ENCODE assay signal across 16 cellular contexts in genomic region chr22:36743591-36744412, GRCh38. TPM values are rescaled to one million over a fixed set of nuclear protein-coding genes. Genes with fewer than 3 reads are reported as not detected.
DNase-seq lines count a peak whose midpoint lies in the region; ATAC-seq, FAIRE-seq and TF ChIP-seq lines count a peak whose summit lies in the region.
"Had no signal": no experiment of that assay in that cellular context is flagged by ENCODE, and none has a peak within 500 bp of the region (broad histone marks: within the 10 kb centered on the region; RNA-seq: fewer than 3 reads in every experiment).

No MANE protein-coding gene starts in this region.

- no peak overlapping the region for H3K4me3 Mint-ChIP-seq in endodermal cell
- H3K4me3 Mint-ChIP-seq in osteocyte (ENCODE audit: unreplicated experiment), result no peak overlapping the region

- WGBS in endodermal cell (ENCODE audit: insufficient coverage in 1 of 2, insufficient read length in 1 of 2), 2 experiments, result 92 to 93% methylated on average over 16 to 21 of the region's 21 CpGs

- no peaks in the 10 kb centered on the region for H3K27me3 ChIP-seq in RWPE2 (ENCODE audit: insufficient read depth, poor library complexity, severe bottlenecking)
- peaks cover 6% of the 10 kb centered on the region for H3K27me3 ChIP-seq in endodermal cell (ENCODE audit: control insufficient read depth, insufficient read depth, low read length, poor library complexity, severe bottlenecking)

- peaks cover 18% of the 10 kb centered on the region for H3K27me3 Mint-ChIP-seq in endodermal cell (ENCODE audit: insufficient read depth)
- H3K27me3 Mint-ChIP-seq in osteocyte (ENCODE audit: unreplicated experiment), result peaks cover 30% of the 10 kb centered on the region

- H3K36me3 Mint-ChIP-seq in endodermal cell (ENCODE audit: low read depth) (no peaks in the 10 kb centered on the region), osteocyte (ENCODE audit: unreplicated experiment) (no peaks in the 10 kb centered on the region)
- H3K36me3 Mint-ChIP-seq: CD4-positive, CD25-positive, alpha-beta regulatory T cell had no signal

- DNase-seq in AG20443 (ENCODE audit: low spot score) (peak; percentile 34), RWPE2 (ENCODE audit: low spot score) (peak; percentile 39), endodermal cell (peak; percentile 38), osteocyte (ENCODE audit: extremely low spot score, unreplicated experiment) (peak; percentile 70), GM19239 (ENCODE audit: insufficient read length, low spot score) (no peak), erythroblast (lab: John Stamatoyannopoulos, UW) (no peak), NCI-H526 (lab: John Stamatoyannopoulos, UW) (no peak)
- no peak for DNase-seq in stimulated activated CD4-positive, alpha-beta T cell treated with anti-CD3 and anti-CD28 coated beads, Interleukin-2, amount 100 ng/mL, for 24 hours
- DNase-seq: CD4-positive, CD25-positive, alpha-beta regulatory T cell; KBM-7; NCI-H187 treated with DMSO at 0.1 percent for 48 hours; NCI-H2171 treated with DMSO at 0.1 percent for 48 hours had no signal

- H3K4me3 ChIP-seq in RWPE2 (ENCODE audit: severe bottlenecking), result no peak overlapping the region
- H3K4me3 ChIP-seq in endodermal cell (ENCODE audit: low read length), result no peak overlapping the region

- no peak overlapping the region for H3K9ac ChIP-seq in endodermal cell (ENCODE audit: extremely low read depth, low read length, poor library complexity, severe bottlenecking)

- H3K4me1 Mint-ChIP-seq in endodermal cell (no peaks in the 10 kb centered on the region), osteocyte (ENCODE audit: unreplicated experiment) (no peaks in the 10 kb centered on the region)
- H3K4me1 Mint-ChIP-seq: CD4-positive, CD25-positive, alpha-beta regulatory T cell had no signal

- no peak overlapping the region for H3K27ac ChIP-seq in RWPE2 (ENCODE audit: poor library complexity, severe bottlenecking)
- no peak overlapping the region for H3K27ac ChIP-seq in endodermal cell (ENCODE audit: low read depth, low read length)

- no peak for TF ChIP-seq POLR2A in erythroblast (IDR thresholded peaks at IDR 0.05; ENCODE audit: low read length)

- H3K9me3 ChIP-seq in RWPE2 (ENCODE audit: severe bottlenecking), result no peaks in the 10 kb centered on the region
- no peaks in the 10 kb centered on the region for H3K9me3 ChIP-seq in endodermal cell (ENCODE audit: control insufficient read depth, low read length)

- FAIRE-seq in GM19239 (lab: Jason Lieb, UNC), result no peak

- ATAC-seq in RWPE2 (ENCODE audit: low read depth), result no peak

- H3K9me3 Mint-ChIP-seq in endodermal cell (peaks cover 5% of the 10 kb centered on the region), osteocyte (ENCODE audit: unreplicated experiment) (peaks cover 5% of the 10 kb centered on the region)

- H3K27ac Mint-ChIP-seq in endodermal cell (no peak overlapping the region), osteocyte (ENCODE audit: unreplicated experiment) (no peak overlapping the region)
- H3K27ac Mint-ChIP-seq: CD4-positive, CD25-positive, alpha-beta regulatory T cell had no signal

- H3K36me3 ChIP-seq in RWPE2 (ENCODE audit: low read depth) (no peaks in the 10 kb centered on the region), endodermal cell (ENCODE audit: control insufficient read depth, insufficient read depth, low read length) (no peaks in the 10 kb centered on the region)

- no peaks in the 10 kb centered on the region for H3K4me1 ChIP-seq in RWPE2 (ENCODE audit: insufficient read depth, poor library complexity, severe bottlenecking)
- no peaks in the 10 kb centered on the region for H3K4me1 ChIP-seq in endodermal cell (ENCODE audit: control insufficient read depth, insufficient read depth, low read length)

- no peak for TF ChIP-seq CTCF in RWPE2 (IDR thresholded peaks at IDR 0.05; ENCODE audit: poor library complexity, severe bottlenecking)
- no peak for TF ChIP-seq CTCF in endodermal cell (conservative IDR thresholded peaks at IDR 0.05)
- no peak for TF ChIP-seq CTCF in osteocyte (IDR thresholded peaks at IDR 0.05)

RNA-seq across cellular contexts. Expression of gene IFT27, which starts 32.1 kb away (rescaled TPM):
- 10 to 100 TPM; 49.8 to 65.2 TPM for total RNA-seq in endodermal cell
- polyA plus RNA-seq in endodermal cell (2013, experiment 1 of 2), result 52.4 TPM
- 51.6 TPM for polyA plus RNA-seq in endodermal cell (2013, experiment 2 of 2)
- total RNA-seq in osteocyte, result 30.5 and 36.9 TPM in 2 replicates

RNA-seq across cellular contexts. Expression of gene CACNG2, which starts 40.2 kb away (rescaled TPM):
- total RNA-seq in endodermal cell (not detected), osteocyte (not detected in 2 replicates)
- 0.21 TPM for polyA plus RNA-seq in endodermal cell (2013, experiment 1 of 2)
- 0.17 TPM for polyA plus RNA-seq in endodermal cell (2013, experiment 2 of 2)
- total RNA-seq: A172; CD4-positive, CD25-positive, alpha-beta regulatory T cell; HT1080; MCF 10A; NCI-H460 had no signal
- polyA plus RNA-seq: CD4-positive, CD25-positive, alpha-beta regulatory T cell had no signal

Comparison
In these comparisons a context has a peak if more than half of its experiments do, and no peak if none do; other contexts are left out.
1. DNase-seq: peak in AG20443 (single experiment), RWPE2 (single experiment), endodermal cell (single experiment) and osteocyte (single experiment); none in GM19239 (single experiment), stimulated activated CD4-positive, alpha-beta T cell treated with anti-CD3 and anti-CD28 coated beads, Interleukin-2, amount 100 ng/mL, for 24 hours (0 of 2), erythroblast (0 of 2) and NCI-H526 (0 of 2).